In the genomic region with DNA sequence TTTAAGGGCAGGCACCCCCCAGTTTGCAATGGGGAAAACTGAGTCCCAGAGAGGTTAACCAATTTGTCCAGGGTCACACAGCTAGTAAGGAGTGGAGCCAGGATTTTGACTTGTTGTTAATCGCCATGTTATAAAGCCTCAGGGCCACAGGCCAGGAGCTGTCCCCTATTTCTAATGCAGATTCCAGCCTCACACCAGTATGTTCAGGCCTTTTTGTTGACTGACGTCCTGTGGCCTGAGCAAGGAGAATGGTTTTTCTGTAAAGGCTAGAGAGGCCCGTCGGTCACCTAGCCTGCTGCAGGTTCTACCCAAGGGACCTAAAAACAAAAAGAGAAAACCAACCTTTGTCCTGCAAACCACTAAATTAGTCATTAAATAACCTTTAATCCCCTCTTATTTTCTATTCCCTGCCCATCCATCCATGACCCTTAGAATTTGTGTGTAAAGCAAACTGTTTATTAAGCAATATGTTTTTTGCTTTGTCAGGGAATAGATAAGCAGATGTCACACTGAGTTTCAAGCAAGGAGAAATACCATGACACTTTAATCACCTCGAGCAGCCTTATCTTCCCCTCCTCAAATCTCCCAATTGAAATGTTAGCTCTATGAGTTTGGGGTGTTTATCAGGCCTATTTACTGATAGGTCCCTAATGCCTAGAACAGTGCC, we compare ENCODE assay signal across 2 cellular contexts.
TF ChIP-seq lines count a peak whose summit lies in the region.

No MANE protein-coding gene starts in this region.

TF ChIP-seq in H1, 55 proteins besides CTCF, POLR2A, EP300 and RAD21:
- TF ChIP-seq, protein P1, sequence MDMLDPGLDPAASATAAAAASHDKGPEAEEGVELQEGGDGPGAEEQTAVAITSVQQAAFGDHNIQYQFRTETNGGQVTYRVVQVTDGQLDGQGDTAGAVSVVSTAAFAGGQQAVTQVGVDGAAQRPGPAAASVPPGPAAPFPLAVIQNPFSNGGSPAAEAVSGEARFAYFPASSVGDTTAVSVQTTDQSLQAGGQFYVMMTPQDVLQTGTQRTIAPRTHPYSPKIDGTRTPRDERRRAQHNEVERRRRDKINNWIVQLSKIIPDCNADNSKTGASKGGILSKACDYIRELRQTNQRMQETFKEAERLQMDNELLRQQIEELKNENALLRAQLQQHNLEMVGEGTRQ (IDR thresholded peaks at IDR 0.05; ENCODE audit: low read length), result no peak
- no peak for TF ChIP-seq RXRA (IDR thresholded peaks at IDR 0.05; ENCODE audit: insufficient read depth, low read depth, low read length)
- TF ChIP-seq MAFK (IDR thresholded peaks at IDR 0.05; ENCODE audit: low read depth, low read length), result no peak
- TF ChIP-seq RFX5 (IDR thresholded peaks at IDR 0.05; ENCODE audit: borderline replicate concordance, low read depth, low read length), result no peak
- no peak for TF ChIP-seq CHD2 (IDR thresholded peaks at IDR 0.05; ENCODE audit: low read length)
- peak; percentile 43; the same call in 1 of the 2 replicates for TF ChIP-seq KDM1A (IDR thresholded peaks at IDR 0.05; ENCODE audit: borderline replicate concordance, low read length)
- TF ChIP-seq ZNF274 (IDR thresholded peaks at IDR 0.05; ENCODE audit: borderline replicate concordance, extremely low read depth, low read length), result no peak
- no peak for TF ChIP-seq JUND (IDR thresholded peaks at IDR 0.05; ENCODE audit: low read length)

TF ChIP-seq in liver, 16 proteins besides CTCF, POLR2A, EP300 and RAD21:
- TF ChIP-seq REST (IDR thresholded peaks at IDR 0.05) (peak; percentile 58), NR2F2 (IDR thresholded peaks at IDR 0.05) (peak; percentile 41), FOXA1 (IDR thresholded peaks at IDR 0.05) (no peak), YY1 (IDR thresholded peaks at IDR 0.05) (peak; percentile 37), TAF1 (conservative IDR thresholded peaks at IDR 0.05) (no peak), JUND (IDR thresholded peaks at IDR 0.05) (peak; percentile 71 to 89), HNF4G (IDR thresholded peaks at IDR 0.05) (peak; percentile 79), GABPA (IDR thresholded peaks at IDR 0.05 in 1 of 2, conservative IDR thresholded peaks at IDR 0.05 in 1 of 2) (peak in 1 of 2 donors; percentile 19), SP1 (IDR thresholded peaks at IDR 0.05) (peak; percentile 95), ATF3 (IDR thresholded peaks at IDR 0.05) (peak; percentile 75), FOXA2 (IDR thresholded peaks at IDR 0.05) (no peak), RXRA (IDR thresholded peaks at IDR 0.05) (peak; percentile 90 to 96), HNF4A (conservative IDR thresholded peaks at IDR 0.05) (peak; percentile 94 to 95), EGR1 (IDR thresholded peaks at IDR 0.05; ENCODE audit: low read depth in 2 of 2) (peak in 1 of 2 donors; percentile 23)
- TF ChIP-seq, protein P2, sequence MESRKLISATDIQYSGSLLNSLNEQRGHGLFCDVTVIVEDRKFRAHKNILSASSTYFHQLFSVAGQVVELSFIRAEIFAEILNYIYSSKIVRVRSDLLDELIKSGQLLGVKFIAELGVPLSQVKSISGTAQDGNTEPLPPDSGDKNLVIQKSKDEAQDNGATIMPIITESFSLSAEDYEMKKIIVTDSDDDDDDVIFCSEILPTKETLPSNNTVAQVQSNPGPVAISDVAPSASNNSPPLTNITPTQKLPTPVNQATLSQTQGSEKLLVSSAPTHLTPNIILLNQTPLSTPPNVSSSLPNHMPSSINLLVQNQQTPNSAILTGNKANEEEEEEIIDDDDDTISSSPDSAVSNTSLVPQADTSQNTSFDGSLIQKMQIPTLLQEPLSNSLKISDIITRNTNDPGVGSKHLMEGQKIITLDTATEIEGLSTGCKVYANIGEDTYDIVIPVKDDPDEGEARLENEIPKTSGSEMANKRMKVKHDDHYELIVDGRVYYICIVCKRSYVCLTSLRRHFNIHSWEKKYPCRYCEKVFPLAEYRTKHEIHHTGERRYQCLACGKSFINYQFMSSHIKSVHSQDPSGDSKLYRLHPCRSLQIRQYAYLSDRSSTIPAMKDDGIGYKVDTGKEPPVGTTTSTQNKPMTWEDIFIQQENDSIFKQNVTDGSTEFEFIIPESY (IDR thresholded peaks at IDR 0.05), result peak; percentile 63
- TF ChIP-seq, protein P3, sequence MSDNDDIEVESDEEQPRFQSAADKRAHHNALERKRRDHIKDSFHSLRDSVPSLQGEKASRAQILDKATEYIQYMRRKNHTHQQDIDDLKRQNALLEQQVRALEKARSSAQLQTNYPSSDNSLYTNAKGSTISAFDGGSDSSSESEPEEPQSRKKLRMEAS (IDR thresholded peaks at IDR 0.05), result peak; percentile 67
